In genomic region chr18:37481491-37481890, GRCh38 we compare ENCODE assay signal across 26 cellular contexts.
DNase-seq lines count a peak whose midpoint lies in the region; FAIRE-seq and TF ChIP-seq lines count a peak whose summit lies in the region.
"Had no signal": no experiment of that assay in that cellular context is flagged by ENCODE, and none has a peak within 500 bp of the region (broad histone marks: within the 10 kb centered on the region; RNA-seq: fewer than 3 reads in every experiment).

No MANE protein-coding gene starts in this region.

- CTCF ChIA-PET in H1 (lab: Charles Lee; ENCODE audit: partially characterized antibody) = interaction anchor here (0.7 to 9.8 kb wide), 13 partner anchors 12 to 149 kb away, joined by 3 to 93 read pairs (median 5); no protein-coding TSS in a partner anchor

- no peak overlapping the region for H3K4me3 ChIP-seq in MG63
- H3K4me3 ChIP-seq in H1 (ENCODE audit: extremely low read depth in 1 of 4, insufficient read depth in 2 of 4, low read depth in 3 of 4, low read length in 4 of 4) = no peak overlapping the region
- H3K4me3 ChIP-seq in osteoblast (ENCODE audit: insufficient read depth, low read length) = no peak overlapping the region
- H3K4me3 ChIP-seq in suprapubic skin = no peak overlapping the region
- H3K4me3 ChIP-seq: gastrocnemius medialis, Peyer's patch, psoas muscle had no signal

- H2AFZ ChIP-seq in H1 (ENCODE audit: low read length) (no peak overlapping the region), osteoblast (ENCODE audit: low read length) (no peak overlapping the region)

- H3K36me3 ChIP-seq in MG63 (no peaks in the 10 kb centered on the region), H1 (ENCODE audit: control insufficient read depth in 2 of 4, insufficient read depth in 4 of 4, low read length in 3 of 4) (no peaks in the 10 kb centered on the region), osteoblast (ENCODE audit: insufficient read depth, low read length) (no peaks in the 10 kb centered on the region), suprapubic skin (no peaks in the 10 kb centered on the region)
- H3K36me3 ChIP-seq: brain microvascular endothelial cell, gastrocnemius medialis, Peyer's patch had no signal

- peak overlapping the region; percentile 28; the same call in 1 of the 2 replicates for H2BK12ac ChIP-seq in H1 (ENCODE audit: low read depth, low read length)

- no peak overlapping the region for H3K27ac ChIP-seq in H1 (ENCODE audit: low read depth, low read length)
- no peak overlapping the region for H3K27ac ChIP-seq in osteoblast (ENCODE audit: low read depth, low read length)
- H3K27ac ChIP-seq in suprapubic skin = no peak overlapping the region
- H3K27ac ChIP-seq: brain microvascular endothelial cell, gastrocnemius medialis, Peyer's patch, psoas muscle had no signal

- no peaks in the 10 kb centered on the region for H3K79me1 ChIP-seq in H1 (ENCODE audit: low read depth, low read length)

- no peak overlapping the region for H2AK5ac ChIP-seq in H1 (ENCODE audit: low read depth, low read length)

- TF ChIP-seq POLR2A in H1 (IDR thresholded peaks at IDR 0.05; ENCODE audit: control extremely low read depth in 1 of 2, low read depth in 2 of 2, low read length in 2 of 2) = no peak
- TF ChIP-seq POLR2A in suprapubic skin (IDR thresholded peaks at IDR 0.05) = no peak

- H4K20me1 ChIP-seq in H1 (replicated peaks in 1 of 2; ENCODE audit: control insufficient read depth in 1 of 2, insufficient read depth in 2 of 2, low read length in 2 of 2) (no peaks in the 10 kb centered on the region), osteoblast (ENCODE audit: insufficient read depth, low read length) (no peaks in the 10 kb centered on the region)

- no peaks in the 10 kb centered on the region for H3K79me2 ChIP-seq in H1 (ENCODE audit: control insufficient read depth in 1 of 2, insufficient read depth in 2 of 2, low read length in 2 of 2)
- H3K79me2 ChIP-seq in osteoblast (ENCODE audit: insufficient read depth, low read length) = no peaks in the 10 kb centered on the region

- no peak overlapping the region for H4K5ac ChIP-seq in H1 (ENCODE audit: insufficient read length, low read depth, low read length)

- H3K23me2 ChIP-seq in H1 (ENCODE audit: low read depth, low read length) = peaks cover 4% of the 10 kb centered on the region

- TF ChIP-seq EP300 in H1 (IDR thresholded peaks at IDR 0.05; ENCODE audit: borderline replicate concordance in 1 of 2, low read depth in 2 of 2, low read length in 2 of 2) = no peak
- TF ChIP-seq EP300 in suprapubic skin (IDR thresholded peaks at IDR 0.05) = no peak

- no peak overlapping the region for H2BK120ac ChIP-seq in H1 (replicated peaks; ENCODE audit: low read depth, low read length)

- H3K4me2 ChIP-seq in H1 (ENCODE audit: insufficient read depth in 1 of 2, low read depth in 2 of 2, low read length in 2 of 2) = no peak overlapping the region
- no peak overlapping the region for H3K4me2 ChIP-seq in osteoblast (ENCODE audit: insufficient read depth, low read length)

- H3K9ac ChIP-seq in H1 (replicated peaks in 1 of 4; ENCODE audit: extremely low read depth in 1 of 4, low read depth in 3 of 4, low read length in 3 of 4) = no peak overlapping the region; a peak in 1 of 7 replicates

- POLR2A ChIA-PET in H1 (lab: Charles Lee; ENCODE audit: partially characterized antibody) = no interaction called here

- H4K8ac ChIP-seq in H1 (ENCODE audit: extremely low read depth, insufficient read depth, low read length) = no peak overlapping the region

- no peak overlapping the region for H3K56ac ChIP-seq in H1 (replicated peaks; ENCODE audit: insufficient read length, low read depth, low read length)

- H3K18ac ChIP-seq in H1 (ENCODE audit: extremely low read depth, low read length) = no peak overlapping the region

- H3K27me3 ChIP-seq in MG63 (no peaks in the 10 kb centered on the region), H1 (replicated peaks in 1 of 4; ENCODE audit: control insufficient read depth in 3 of 4, extremely low read depth in 1 of 4, insufficient read depth in 3 of 4, low read length in 3 of 4) (peaks cover 0 to 15% (median 10%) of the 10 kb centered on the region in 4 experiments; a peak in 6 of 7 replicates), osteoblast (ENCODE audit: insufficient read depth, low read length) (peaks cover 16% of the 10 kb centered on the region), suprapubic skin (peaks cover 67% of the 10 kb centered on the region)
- H3K27me3 ChIP-seq: Peyer's patch had no signal

- FAIRE-seq in H1 (lab: Jason Lieb, UNC) = no peak
- FAIRE-seq: A204.1 had no signal

- WGBS in H1 (ENCODE audit: extremely low coverage in 1 of 2, insufficient coverage in 1 of 2, insufficient read length in 1 of 2, insufficient replicate concordance in 2 of 2, low coverage in 1 of 2, low lambda C conversion rate in 2 of 2, missing lambda C conversion rate in 1 of 2), 2 experiments = 81% methylated on average over 6 of the region's 6 CpGs; no CpG with 5 or more reads in 1 of the 2 experiments
- WGBS in suprapubic skin = 68% methylated on average over 6 of the region's 6 CpGs

- no peak overlapping the region for H2BK20ac ChIP-seq in H1 (ENCODE audit: low read length)

- H2BK15ac ChIP-seq in H1 (ENCODE audit: low read length) = no peak overlapping the region

- DNase-seq in DMS79 treated with DMSO at 0.1 percent for 48 hours (lab: John Stamatoyannopoulos, UW) (peak; percentile 24), DMS79 (lab: John Stamatoyannopoulos, UW) (no peak), MG63 (peak; percentile 65), H1 (ENCODE audit: low read depth in 1 of 2, low spot score in 2 of 2) (no peak), osteoblast (ENCODE audit: insufficient read length, low spot score, missing footprints) (peak; percentile 43), T-helper 2 cell (no peak), suprapubic skin (ENCODE audit: low spot score in 2 of 2) (no peak), HUDEP-2 (lab: John Stamatoyannopoulos, UW; ENCODE audit: unreplicated experiment in 76 of 76) (no peak)
- DNase-seq: activated CD4-positive, alpha-beta memory T cell treated with anti-CD3 and anti-CD28 coated beads for 36 hours; activated CD8-positive, alpha-beta memory T cell treated with anti-CD3 and anti-CD28 coated beads, Interleukin-2, amount 50 U/mL, for 4 hours; activated naive CD4-positive, alpha-beta T cell treated with anti-CD3 and anti-CD28 coated beads for 36 hours; brain microvascular endothelial cell; CD4-positive, alpha-beta memory T cell; DMS 273 treated with DMSO at 0.1 percent for 48 hours; effector CD4-positive, alpha-beta T cell; gastrocnemius medialis; H9; immature natural killer cell; Karpas-422; naive B cell; NCI-H526; NK-92 treated with Interleukin-12 subunit alpha and Interleukin-12 subunit beta, amount 100 ng/mL, for 24 hours; Peyer's patch; psoas muscle; stimulated activated naive CD4-positive, alpha-beta T cell treated with Interleukin-2 at 50 U/mL for 16 hours had no signal

- no peak overlapping the region for H3K4ac ChIP-seq in H1 (replicated peaks; ENCODE audit: insufficient read length, low read depth, low read length)

- no peak for TF ChIP-seq RAD21 in H1 (IDR thresholded peaks at IDR 0.05 in 1 of 2, conservative IDR thresholded peaks at IDR 0.05 in 1 of 2; ENCODE audit: low read depth in 2 of 2, low read length in 2 of 2)

- no peaks in the 10 kb centered on the region for H3K9me3 ChIP-seq in MG63
- H3K9me3 ChIP-seq in H1 (ENCODE audit: insufficient read depth in 2 of 2, low read depth in 1 of 2, low read length in 1 of 2) = no peaks in the 10 kb centered on the region
- no peaks in the 10 kb centered on the region for H3K9me3 ChIP-seq in osteoblast (ENCODE audit: low read depth, low read length)
- H3K9me3 ChIP-seq in suprapubic skin = no peaks in the 10 kb centered on the region
- H3K9me3 ChIP-seq: gastrocnemius medialis, Peyer's patch, psoas muscle had no signal

- H3K23ac ChIP-seq in H1 (ENCODE audit: insufficient read length) = no peak overlapping the region

- no peak overlapping the region for H4K91ac ChIP-seq in H1 (replicated peaks; ENCODE audit: insufficient read length, low read length)

- H3K4me1 ChIP-seq in H1 (replicated peaks in 1 of 4; ENCODE audit: control insufficient read depth in 3 of 4, insufficient read depth in 4 of 4, low read length in 3 of 4) (peaks cover 3 to 15% (median 10%) of the 10 kb centered on the region in 4 experiments), osteoblast (ENCODE audit: insufficient read depth, low read length) (no peaks in the 10 kb centered on the region), suprapubic skin (peaks cover 11% of the 10 kb centered on the region)
- H3K4me1 ChIP-seq: Peyer's patch, psoas muscle had no signal

- H2BK5ac ChIP-seq in H1 (ENCODE audit: low read depth, low read length) = no peak overlapping the region

- TF ChIP-seq CTCF in H1 (IDR thresholded peaks at IDR 0.05; ENCODE audit: control extremely low read depth in 1 of 3, insufficient read depth in 1 of 3, low read depth in 1 of 3, low read length in 3 of 3) = no peak
- TF ChIP-seq CTCF in osteoblast (IDR thresholded peaks at IDR 0.05; ENCODE audit: extremely low read depth, low read depth, low read length) = no peak
- no peak for TF ChIP-seq CTCF in suprapubic skin (IDR thresholded peaks at IDR 0.05)

- no peak overlapping the region for H3K14ac ChIP-seq in H1 (ENCODE audit: insufficient read length)

TF ChIP-seq in H1, 55 proteins besides CTCF, POLR2A, EP300 and RAD21 (continues in another document):
- TF ChIP-seq JUN (IDR thresholded peaks at IDR 0.05; ENCODE audit: low read depth, low read length) (no peak), YY1 (IDR thresholded peaks at IDR 0.05; ENCODE audit: low read depth, low read length) (no peak)

Comparison
In these comparisons a context has a peak if more than half of its experiments do, and no peak if none do; other contexts are left out.
1. DNase-seq: peak in DMS79 treated with DMSO at 0.1 percent for 48 hours (single experiment), MG63 (single experiment) and osteoblast (single experiment); none in DMS79 (single experiment), H1 (0 of 2), T-helper 2 cell (0 of 5), suprapubic skin (0 of 2) and HUDEP-2 (0 of 76).